Comparison of ENCODE assay signal across 1 cellular context in the genomic region with DNA sequence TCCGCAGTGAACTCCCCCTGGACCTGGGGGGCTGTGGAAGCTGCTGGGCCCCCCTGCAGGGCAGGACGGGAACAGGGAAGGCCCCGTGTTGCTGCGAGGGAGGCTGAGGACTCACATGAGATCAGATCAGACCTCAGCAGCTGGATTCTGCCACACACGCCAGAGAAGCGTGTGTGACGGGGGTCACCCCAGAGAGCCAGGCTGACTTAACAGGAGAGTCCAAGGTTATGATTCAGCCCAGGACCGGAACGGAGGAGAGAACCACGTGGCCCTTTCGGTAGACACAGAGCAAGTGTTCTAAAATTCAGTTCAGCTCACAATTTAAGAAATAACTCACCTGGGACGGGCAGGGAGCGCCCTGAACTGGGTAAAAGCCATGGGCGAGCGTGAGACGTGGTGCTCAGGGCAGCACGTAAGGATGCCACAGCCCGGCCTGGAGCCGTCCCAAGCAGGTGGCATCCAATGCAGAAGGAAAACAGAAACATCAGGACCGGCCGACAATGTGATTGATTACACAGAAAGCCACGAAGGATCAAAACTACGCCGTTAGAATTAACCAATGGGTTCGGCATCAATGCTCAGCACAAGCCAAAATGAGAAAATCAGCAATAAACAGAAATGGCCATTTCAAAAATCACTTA.
TF ChIP-seq lines count a peak whose summit lies in the region.

No MANE protein-coding gene starts in this region.

TF ChIP-seq in HepG2, 621 proteins besides CTCF, POLR2A, EP300 and RAD21:
- TF ChIP-seq REXO4 (CRISPR knock-in tag; IDR thresholded peaks at IDR 0.05; ENCODE audit: borderline replicate concordance): no peak
- TF ChIP-seq GTF3A (CRISPR knock-in tag; conservative IDR thresholded peaks at IDR 0.05): no peak
- TF ChIP-seq ZNF121 (CRISPR knock-in tag; IDR thresholded peaks at IDR 0.05): no peak
- no peak for TF ChIP-seq MED1 (CRISPR knock-in tag; IDR thresholded peaks at IDR 0.05)
- TF ChIP-seq ZBTB38 (CRISPR knock-in tag; IDR thresholded peaks at IDR 0.05): 0 out of 2 replicates have a peak, but pooled peaks have one; percentile 26
- TF ChIP-seq MTF1 (CRISPR knock-in tag; IDR thresholded peaks at IDR 0.05): no peak
- no peak for TF ChIP-seq ZMAT3 (CRISPR knock-in tag; conservative IDR thresholded peaks at IDR 0.05)
TF ChIP-seq in HepG2: peak in this region for 1.
